Comparison of ENCODE assay signal across 9 cellular contexts in genomic region chr10:99233680-99234018, GRCh38. TPM values are rescaled to one million over a fixed set of nuclear protein-coding genes. Genes with fewer than 3 reads are reported as not detected.
DNase-seq lines count a peak whose midpoint lies in the region; ATAC-seq and TF ChIP-seq lines count a peak whose summit lies in the region.
"Had no signal": no experiment of that assay in that cellular context is flagged by ENCODE, and none has a peak within 500 bp of the region (broad histone marks: within the 10 kb centered on the region; RNA-seq: fewer than 3 reads in every experiment).

No MANE protein-coding gene starts in this region.

- TF ChIP-seq POLR2A in tibial nerve (IDR thresholded peaks at IDR 0.05) = no peak

- peak overlapping the region; percentile 81 for H3K4me3 ChIP-seq in adipocyte (ENCODE audit: low read length)
- H3K4me3 ChIP-seq in left lung = peak overlapping the region; percentile 10 to 37
- peak overlapping the region; percentile 22 to 56 (median 43) for H3K4me3 ChIP-seq in tibial nerve

- ATAC-seq in left lung (no peak), GM19035 (IDR thresholded peaks at IDR 0.05; ENCODE audit: unreplicated experiment) (no peak)

- H3K36me3 Mint-ChIP-seq in activated T-cell treated with anti-CD3 and anti-CD28 coated beads, Interleukin-2, amount 50 U/mL, for 24 hours (ENCODE audit: low read depth) = no peaks in the 10 kb centered on the region

- H3K27ac Mint-ChIP-seq in activated T-cell treated with anti-CD3 and anti-CD28 coated beads, Interleukin-2, amount 50 U/mL, for 24 hours = no peak overlapping the region

- intact Hi-C loops in left lung (cut with DNase I) = no loop called here

- peaks cover 32% of the 10 kb centered on the region for H3K4me1 Mint-ChIP-seq in activated T-cell treated with anti-CD3 and anti-CD28 coated beads, Interleukin-2, amount 50 U/mL, for 24 hours (ENCODE audit: low read depth)

- H3K9me3 Mint-ChIP-seq in activated T-cell treated with anti-CD3 and anti-CD28 coated beads, Interleukin-2, amount 50 U/mL, for 24 hours = no peaks in the 10 kb centered on the region

- H3K27me3 Mint-ChIP-seq in activated T-cell treated with anti-CD3 and anti-CD28 coated beads, Interleukin-2, amount 50 U/mL, for 24 hours = peaks cover 90% of the 10 kb centered on the region

- TF ChIP-seq CTCF in left lung (IDR thresholded peaks at IDR 0.05) (no peak), tibial nerve (IDR thresholded peaks at IDR 0.05) (no peak)

- H3K27me3 ChIP-seq in adipocyte (replicated peaks; ENCODE audit: control insufficient read depth, insufficient read depth, low read length) (peaks cover 58% of the 10 kb centered on the region), left lung (peaks cover 93 to 100% of the 10 kb centered on the region in 2 donors), tibial nerve (peaks cover 0 to 90% of the 10 kb centered on the region in 2 donors)

- H3K4me1 ChIP-seq in adipocyte (ENCODE audit: control insufficient read depth, insufficient read depth, low read length) = peaks cover 32% of the 10 kb centered on the region
- peaks cover 10 to 25% of the 10 kb centered on the region in 2 donors for H3K4me1 ChIP-seq in left lung
- H3K4me1 ChIP-seq in tibial nerve = peaks cover 0 to 51% (median 20%) of the 10 kb centered on the region in 4 donors
- H3K4me1 ChIP-seq: Caco-2 had no signal

- H3K9ac ChIP-seq in adipocyte (ENCODE audit: low read length) = peak overlapping the region; percentile 69

- DNase-seq in activated T-cell treated with anti-CD3 and anti-CD28 coated beads, Interleukin-2, amount 50 U/mL, for 24 hours = no peak
- DNase-seq in activated T-cell treated with anti-CD3 and anti-CD28 coated beads, Interleukin-2, amount 50 U/mL, for 48 hours = no peak
- no peak for DNase-seq in adipocyte (ENCODE audit: low read depth)
- DNase-seq in left lung = peak in 1 of 2 donors; percentile 71
- DNase-seq in tibial nerve (ENCODE audit: low spot score in 2 of 2) = no peak
- DNase-seq in stimulated activated naive CD4-positive, alpha-beta T cell treated with Interleukin-2 at 50 U/mL for 16 hours (lab: John Stamatoyannopoulos, UW) = no peak
- no peak for DNase-seq in central memory CD4-positive, alpha-beta T cell
- DNase-seq: Caco-2 had no signal

- 6 to 7% methylated on average over 17 of the region's 17 CpGs for WGBS in tibial nerve, 2 donors

- H3K9me3 ChIP-seq in adipocyte (ENCODE audit: control insufficient read depth, low read length) (no peaks in the 10 kb centered on the region), left lung (no peaks in the 10 kb centered on the region), tibial nerve (no peaks in the 10 kb centered on the region)
- H3K9me3 ChIP-seq: Caco-2 had no signal

- peak overlapping the region; percentile 72 for H3K4me3 Mint-ChIP-seq in activated T-cell treated with anti-CD3 and anti-CD28 coated beads, Interleukin-2, amount 50 U/mL, for 24 hours

- TF ChIP-seq EP300 in tibial nerve (IDR thresholded peaks at IDR 0.05) = no peak

- H3K36me3 ChIP-seq in adipocyte (ENCODE audit: control insufficient read depth, insufficient read depth, low read length, severe bottlenecking) = no peaks in the 10 kb centered on the region
- H3K36me3 ChIP-seq in left lung = no peaks in the 10 kb centered on the region
- H3K36me3 ChIP-seq in tibial nerve = no peaks in the 10 kb centered on the region

- H3K27ac ChIP-seq in left lung = no peak overlapping the region
- no peak overlapping the region for H3K27ac ChIP-seq in tibial nerve

RNA-seq across cellular contexts. Expression of gene HPSE2, which starts 2.0 kb away (rescaled TPM):
- total RNA-seq in left lung (under 1 TPM; 0.50 to 0.99 TPM), tibial nerve (under 1 TPM in 1 of 4 donors, not detected in 3; 0.63 TPM)
- total RNA-seq: Caco-2 had no signal

Comparison
In these comparisons a context has a peak if more than half of its experiments do, and no peak if none do; other contexts are left out.
1. H3K4me3 ChIP-seq: peak in every context shown above with its lines; median percentile 81 in adipocyte; 43 in tibial nerve; 24 in left lung.